ENCODE assay signal across 8 cellular contexts in genomic region chr14:53151867-53152626, GRCh38. TPM values are rescaled to one million over a fixed set of nuclear protein-coding genes. Genes with fewer than 3 reads are reported as not detected.
A peak's percentile ranks its signal among the peaks of the same experiment; 100 is the strongest.
DNase-seq lines count a peak whose midpoint lies in the region; ATAC-seq and TF ChIP-seq lines count a peak whose summit lies in the region.

No MANE protein-coding gene starts in this region.

- peak overlapping the region; percentile 57 for H2AFZ ChIP-seq in OCI-LY7 (ENCODE audit: low read length)

- BruUV-seq in OCI-LY7 (replicated peaks; lab: Mats Ljungman, UMichigan), result no TSS peak

- H3K4me3 Mint-ChIP-seq in nephron, result peak overlapping the region; percentile 93 to 99 (median 94)
- peak overlapping the region; percentile 99 to 100 for H3K4me3 Mint-ChIP-seq in stimulated activated naive CD8-positive, alpha-beta T cell treated with anti-CD3 and anti-CD28 coated beads, Interleukin-15, amount 100 ng/mL, for 72 hours

- TF ChIP-seq CTCF in OCI-LY7 (conservative IDR thresholded peaks at IDR 0.05; ENCODE audit: low read length) (peak; percentile 31; the same call in 1 of the 2 replicates), nephron (IDR thresholded peaks at IDR 0.05; ENCODE audit: unreplicated experiment in 3 of 3) (no peak)

- H3K4me1 Mint-ChIP-seq in nephron, result peaks cover 20% of the 10 kb centered on the region
- H3K4me1 Mint-ChIP-seq in stimulated activated naive CD8-positive, alpha-beta T cell treated with anti-CD3 and anti-CD28 coated beads, Interleukin-15, amount 100 ng/mL, for 72 hours, result peaks cover 55% of the 10 kb centered on the region

- H3K4me2 ChIP-seq in BLaER1 treated with 17β-estradiol and CSF1 and Interleukin-3, amounts not matched to agents 10 nM and 100 nM, result peak overlapping the region; percentile 81 to 96 (median 84)
- peak overlapping the region; percentile 86 for H3K4me2 ChIP-seq in OCI-LY7 (ENCODE audit: low read length)

- peaks cover 6% of the 10 kb centered on the region for H3K36me3 Mint-ChIP-seq in nephron (ENCODE audit: low read depth)

- ATAC-seq in GM19328 (IDR thresholded peaks at IDR 0.05; ENCODE audit: unreplicated experiment) (peak; percentile 24), HG03521 (IDR thresholded peaks at IDR 0.05; ENCODE audit: unreplicated experiment) (peak; percentile 13)
- ATAC-seq in stimulated activated naive CD8-positive, alpha-beta T cell treated with anti-CD3 and anti-CD28 coated beads, Interleukin-15, amount 100 ng/mL, for 72 hours, result peak; percentile 37

- POLR2A ChIA-PET in OCI-LY7 (lab: Charles Lee), result interaction anchor here (0.8 to 3.5 kb wide), 8 partner anchors 10 to 66 kb away, joined by 3 to 38 read pairs (median 6); no protein-coding TSS in a partner anchor

- H3K27ac Mint-ChIP-seq in nephron, result peak overlapping the region; percentile 22 to 57 (median 34)
- peak overlapping the region; percentile 98 to 99 for H3K27ac Mint-ChIP-seq in stimulated activated naive CD8-positive, alpha-beta T cell treated with anti-CD3 and anti-CD28 coated beads, Interleukin-15, amount 100 ng/mL, for 72 hours

- DNase-seq in OCI-LY7 (ENCODE audit: low spot score), result peak; percentile 68
- DNase-seq in activated T-helper 1 cell treated with anti-CD3 and anti-CD28 coated beads, Interleukin-2, amount 50 U/mL, for 16 hours (ENCODE audit: low read depth in 1 of 2, low spot score in 1 of 2), result peak; percentile 38 to 49
- DNase-seq in fibroblast of peridontal ligament (ENCODE audit: extremely low read depth), result peak; percentile 51
- DNase-seq in stimulated activated naive CD8-positive, alpha-beta T cell treated with anti-CD3 and anti-CD28 coated beads, Interleukin-15, amount 100 ng/mL, for 72 hours, result peak; percentile 69 to 74

- CTCF ChIA-PET in OCI-LY7 (lab: Charles Lee; ENCODE audit: unreplicated experiment), result interaction anchor here (0.6 kb wide), 1 partner anchor 1012 kb away, joined by 4 read pairs; no protein-coding TSS in a partner anchor

- peak overlapping the region; percentile 85 to 93 (median 89) for H3K9ac ChIP-seq in BLaER1 treated with 17β-estradiol and CSF1 and Interleukin-3, amounts not matched to agents 10 nM and 100 nM

- no peaks in the 10 kb centered on the region for H3K9me2 ChIP-seq in OCI-LY7 (ENCODE audit: insufficient read depth, low read length)

- H4K20me1 ChIP-seq in BLaER1 treated with 17β-estradiol and CSF1 and Interleukin-3, amounts not matched to agents 10 nM and 100 nM, result peaks cover 17 to 42% (median 31%) of the 10 kb centered on the region in 11 experiments; a peak in 20 of 22 replicates
- H4K20me1 ChIP-seq in OCI-LY7 (ENCODE audit: insufficient read depth, low read length), result peaks cover 41% of the 10 kb centered on the region

- H3K4me1 ChIP-seq in BLaER1 treated with 17β-estradiol and CSF1 and Interleukin-3, amounts not matched to agents 10 nM and 100 nM, result peaks cover 35 to 49% (median 39%) of the 10 kb centered on the region in 10 experiments
- peaks cover 42% of the 10 kb centered on the region for H3K4me1 ChIP-seq in OCI-LY7 (ENCODE audit: insufficient read depth, low read length, poor library complexity, severe bottlenecking)

- H3K27me3 ChIP-seq in BLaER1 treated with 17β-estradiol and CSF1 and Interleukin-3, amounts not matched to agents 10 nM and 100 nM, result no peaks in the 10 kb centered on the region

- peak overlapping the region; percentile 72 to 95 (median 88) for H3K4me3 ChIP-seq in BLaER1 treated with 17β-estradiol and CSF1 and Interleukin-3, amounts not matched to agents 10 nM and 100 nM
- H3K4me3 ChIP-seq in OCI-LY7 (ENCODE audit: low read depth, low read length, poor library complexity, severe bottlenecking), result peak overlapping the region; percentile 85

- no peaks in the 10 kb centered on the region for H3K27me3 Mint-ChIP-seq in nephron (ENCODE audit: low read depth)
- H3K27me3 Mint-ChIP-seq in stimulated activated naive CD8-positive, alpha-beta T cell treated with anti-CD3 and anti-CD28 coated beads, Interleukin-15, amount 100 ng/mL, for 72 hours, result no peaks in the 10 kb centered on the region

- peaks cover 53% of the 10 kb centered on the region for H3K79me2 ChIP-seq in OCI-LY7 (ENCODE audit: insufficient read depth, low read depth, low read length)

- H3K36me3 ChIP-seq in BLaER1 treated with 17β-estradiol and CSF1 and Interleukin-3, amounts not matched to agents 10 nM and 100 nM, result peaks cover 0 to 13% (median 7%) of the 10 kb centered on the region in 11 experiments; a peak in 5 of 22 replicates
- H3K36me3 ChIP-seq in OCI-LY7 (ENCODE audit: insufficient read depth, low read length), result peaks cover 6% of the 10 kb centered on the region; the same call in 1 of the 2 replicates

- peak overlapping the region; percentile 84 to 94 (median 91) for H3K27ac ChIP-seq in BLaER1 treated with 17β-estradiol and CSF1 and Interleukin-3, amounts not matched to agents 10 nM and 100 nM
- H3K27ac ChIP-seq in OCI-LY7 (ENCODE audit: low read depth, low read length, poor library complexity, severe bottlenecking), result peak overlapping the region; percentile 81

- intact Hi-C loops in OCI-LY7 (cut with micrococcal nuclease; ENCODE audit: unreplicated experiment), result loop anchor here (2.0 to 5.0 kb wide), 5 partner anchors 65 to 1245 kb away; partner anchors contain the start of gene CDKN3

- peaks cover 3% of the 10 kb centered on the region for H3K9me3 Mint-ChIP-seq in nephron
- H3K9me3 Mint-ChIP-seq in stimulated activated naive CD8-positive, alpha-beta T cell treated with anti-CD3 and anti-CD28 coated beads, Interleukin-15, amount 100 ng/mL, for 72 hours, result no peaks in the 10 kb centered on the region

- peaks cover 0 to 8% (median 5%) of the 10 kb centered on the region in 11 experiments; a peak in 5 of 22 replicates for H3K9me3 ChIP-seq in BLaER1 treated with 17β-estradiol and CSF1 and Interleukin-3, amounts not matched to agents 10 nM and 100 nM (replicated peaks in 1 of 11)
- no peaks in the 10 kb centered on the region for H3K9me3 ChIP-seq in OCI-LY7 (ENCODE audit: low read length)

RNA-seq across cellular contexts. Expression of gene DDHD1, which starts 1.1 kb away (rescaled TPM):
- 26.7 and 28.7 TPM in 2 replicates for total RNA-seq in OCI-LY7 (2014; rRNA removed; shearing (Covaris generic))
- 43.3 and 45.2 TPM in 2 replicates for total RNA-seq in OCI-LY7 (2022)

Comparison
In these comparisons a context has a peak if more than half of its experiments do, and no peak if none do; other contexts are left out.
1. Peak in every context shown above with its lines: DNase-seq, ATAC-seq, H3K4me3 ChIP-seq and H3K27ac ChIP-seq.